In the genomic region with DNA sequence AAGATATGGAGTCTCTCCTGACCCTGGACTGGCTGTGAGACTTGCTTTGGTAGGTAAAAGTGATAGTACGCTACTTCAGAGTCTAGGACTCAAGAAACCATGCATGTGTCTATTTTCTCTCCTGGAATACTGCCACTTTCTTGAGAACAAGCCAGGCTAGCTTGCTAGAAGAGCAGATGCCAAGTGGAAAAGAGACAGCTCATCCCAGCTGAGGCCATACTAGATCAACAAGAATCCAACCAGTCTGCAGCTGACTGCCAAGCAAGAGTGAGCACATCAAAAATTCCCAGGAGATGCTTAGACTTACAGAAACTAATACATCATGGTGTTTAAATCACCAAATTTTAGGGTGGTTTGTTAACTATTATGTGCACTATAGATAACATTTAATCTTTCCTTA, we compare ENCODE assay signal across 15 cellular contexts.
"Had no signal": no experiment of that assay in that cellular context is flagged by ENCODE, and none has a peak within 500 bp of the region (broad histone marks: within the 10 kb centered on the region; RNA-seq: fewer than 3 reads in every experiment).

No MANE protein-coding gene starts in this region.

- H3K4me3 ChIP-seq: left ventricle myocardium inferior, neural progenitor cell, pancreas, skin epidermis had no signal

- H3K9me3 ChIP-seq: pancreas had no signal

- DNase-seq: activated CD4-positive, alpha-beta T cell treated with anti-CD3 and anti-CD28 coated beads for 36 hours; activated CD8-positive, alpha-beta T cell treated with anti-CD3 and anti-CD28 coated beads, Interleukin-2, amount 10 ng/mL, durations not matched to agents 7 days and 5 days; activated naive CD4-positive, alpha-beta T cell treated with anti-CD3 and anti-CD28 coated beads for 36 hours; cerebellar nuclear complex; dermis blood vessel endothelial cell; kidney; left ventricle myocardium inferior; mesenchymal stem cell; pancreas; stimulated activated CD4-positive, alpha-beta T cell treated with anti-CD3 and anti-CD28 coated beads, Interleukin-4, amount 100 ng/mL, for 4 hours; stimulated activated naive CD8-positive, alpha-beta T cell treated with anti-CD3 and anti-CD28 coated beads, Interleukin-15, amount 100 ng/mL, for 72 hours; T-helper 9 cell had no signal

- H3K27me3 ChIP-seq: neural progenitor cell, pancreas had no signal

- H3K36me3 ChIP-seq: left ventricle myocardium inferior, pancreas had no signal

- H3K4me1 ChIP-seq: left ventricle myocardium inferior, neural progenitor cell, pancreas had no signal

- ATAC-seq: activated CD4-positive, alpha-beta T cell treated with anti-CD3 and anti-CD28 coated beads for 36 hours; activated CD8-positive, alpha-beta T cell treated with anti-CD3 and anti-CD28 coated beads, Interleukin-2, amount 10 ng/mL, durations not matched to agents 7 days and 5 days; pancreas; stimulated activated naive CD8-positive, alpha-beta T cell treated with anti-CD3 and anti-CD28 coated beads, Interleukin-15, amount 100 ng/mL, for 72 hours had no signal

- H3K27ac ChIP-seq: left ventricle myocardium inferior, neural progenitor cell, pancreas, skin epidermis, VCaP had no signal
